ENCODE assay signal across 14 cellular contexts in genomic region chr20:62354811-62355341, GRCh38. TPM values are rescaled to one million over a fixed set of nuclear protein-coding genes. Genes with fewer than 3 reads are reported as not detected.
DNase-seq lines count a peak whose midpoint lies in the region; ATAC-seq, FAIRE-seq and TF ChIP-seq lines count a peak whose summit lies in the region.
"Had no signal": no experiment of that assay in that cellular context is flagged by ENCODE, and none has a peak within 500 bp of the region (broad histone marks: within the 10 kb centered on the region; RNA-seq: fewer than 3 reads in every experiment).

No MANE protein-coding gene starts in this region.

- WGBS in K562 (ENCODE audit: insufficient coverage, low coverage, missing lambda C conversion rate) = 83% methylated on average over 10 of the region's 16 CpGs

- peaks cover 55% of the 10 kb centered on the region for H3K79me2 ChIP-seq in GM23338 (replicated peaks; ENCODE audit: insufficient read depth)
- peaks cover 53% of the 10 kb centered on the region for H3K79me2 ChIP-seq in K562 (ENCODE audit: control insufficient read depth, insufficient read depth, low read length)

- peaks cover 18% of the 10 kb centered on the region for H3K36me3 Mint-ChIP-seq in GM23338 (ENCODE audit: low read depth)

- peak; percentile 13 for ATAC-seq in GM23338
- ATAC-seq in K562 = no peak
- no peak for ATAC-seq in HG02970 (IDR thresholded peaks at IDR 0.05; ENCODE audit: low FRiP score, unreplicated experiment)
- ATAC-seq in GM21528 (IDR thresholded peaks at IDR 0.05; ENCODE audit: low FRiP score, unreplicated experiment) = no peak

- no peak overlapping the region for H3K4me3 Mint-ChIP-seq in GM23338
- H3K4me3 Mint-ChIP-seq: brain; nephron; T-helper 2 cell treated with Interferon-gamma antibody and Interleukin-4, amounts not matched to agents 5 μg/mL and 100 μg/mL, for 36 hours had no signal

- TF ChIP-seq POLR2A in K562 (conservative IDR thresholded peaks at IDR 0.05) = no peak

- FAIRE-seq in K562 (lab: Jason Lieb, UNC) = no peak

- H3K27ac Mint-ChIP-seq in GM23338 = no peak overlapping the region
- H3K27ac Mint-ChIP-seq: T-helper 2 cell treated with Interferon-gamma antibody and Interleukin-4, amounts not matched to agents 5 μg/mL and 100 μg/mL, for 36 hours had no signal

- H3K9me2 ChIP-seq in GM23338 (ENCODE audit: insufficient read depth) = no peaks in the 10 kb centered on the region

- H3F3A ChIP-seq in GM23338 (replicated peaks; ENCODE audit: low read depth) = peaks cover 10% of the 10 kb centered on the region

- H3K4me1 ChIP-seq in GM23338 (ENCODE audit: insufficient read depth) (peaks cover 22% of the 10 kb centered on the region), K562 (replicated peaks in 1 of 2; ENCODE audit: control insufficient read depth in 2 of 2, insufficient read depth in 2 of 2, low read length in 2 of 2) (peaks cover 30 to 91% of the 10 kb centered on the region in 2 experiments), iPS-15b (ENCODE audit: control insufficient read depth, insufficient read depth, low read length) (peaks cover 10% of the 10 kb centered on the region), skeletal muscle satellite cell (ENCODE audit: control insufficient read depth, insufficient read depth, low read length) (peaks cover 64% of the 10 kb centered on the region)

- H4K20me1 ChIP-seq in GM23338 (replicated peaks; ENCODE audit: insufficient read depth) = peaks cover 12% of the 10 kb centered on the region
- H4K20me1 ChIP-seq in K562 (replicated peaks; ENCODE audit: control insufficient read depth, insufficient read depth, low read length) = 0 out of 2 replicates have a peak, but pooled peaks cover 3% of the 10 kb centered on the region

- TF ChIP-seq CTCF in GM23338 (conservative IDR thresholded peaks at IDR 0.05; ENCODE audit: low read depth in 2 of 2) = no peak
- no peak for TF ChIP-seq CTCF in K562 (IDR thresholded peaks at IDR 0.05 in 2 of 3, conservative IDR thresholded peaks at IDR 0.05 in 1 of 3; ENCODE audit: insufficient read depth in 2 of 3, low read depth in 1 of 3, low read length in 3 of 3)

- peaks cover 3% of the 10 kb centered on the region; the same call in 2 of the 3 replicates for H3K9me3 Mint-ChIP-seq in GM23338
- H3K9me3 Mint-ChIP-seq: brain; nephron; T-helper 2 cell treated with Interferon-gamma antibody and Interleukin-4, amounts not matched to agents 5 μg/mL and 100 μg/mL, for 36 hours had no signal

- POLR2A ChIA-PET in K562 (lab: Yijun Ruan, JAX) = no interaction called here

- H3K9ac ChIP-seq in K562 (ENCODE audit: insufficient read depth in 1 of 2, low read depth in 2 of 2, low read length in 2 of 2) = peak overlapping the region in 1 of 2 experiments; percentile 73; a peak in 2 of 4 replicates
- H3K9ac ChIP-seq in iPS-15b (ENCODE audit: low read depth, low read length) = peak overlapping the region; percentile 79
- peak overlapping the region; percentile 36 for H3K9ac ChIP-seq in skeletal muscle satellite cell (ENCODE audit: low read depth, low read length)

- CTCF ChIA-PET in K562 (lab: Yijun Ruan, JAX; ENCODE audit: low intra/inter-chr PET ratio) = no interaction called here

- H3K4me3 ChIP-seq in GM23338 = no peak overlapping the region
- no peak overlapping the region for H3K4me3 ChIP-seq in K562
- H3K4me3 ChIP-seq in iPS-15b (ENCODE audit: low read depth, low read length) = no peak overlapping the region
- H3K4me3 ChIP-seq in skeletal muscle satellite cell (ENCODE audit: low read length) = no peak overlapping the region

- TF ChIP-seq RAD21 in K562 (CRISPR knock-in tag; conservative IDR thresholded peaks at IDR 0.05 in 1 of 2, IDR thresholded peaks at IDR 0.05 in 1 of 2) = no peak

- peaks cover 1% of the 10 kb centered on the region for H3K9me1 ChIP-seq in K562 (ENCODE audit: control insufficient read depth, insufficient read depth, low read length)

- H3K36me3 ChIP-seq in GM23338 (ENCODE audit: insufficient read depth) (no peaks in the 10 kb centered on the region; the same call in 1 of the 2 replicates), K562 (ENCODE audit: control insufficient read depth, insufficient read depth, low read length) (peaks cover 74% of the 10 kb centered on the region; the same call in 2 of the 3 replicates), iPS-15b (ENCODE audit: control insufficient read depth, insufficient read depth, low read length) (peaks cover 50% of the 10 kb centered on the region), skeletal muscle satellite cell (ENCODE audit: insufficient read depth, low read length) (peaks cover 15% of the 10 kb centered on the region)
- H3K36me3 ChIP-seq: BE2C had no signal

- no TSS peak for BruUV-seq in K562 (replicated peaks; lab: Mats Ljungman, UMichigan)

- H2AFZ ChIP-seq in GM23338 (no peak overlapping the region), K562 (ENCODE audit: low read depth, low read length) (no peak overlapping the region)

- TF ChIP-seq EP300 in K562 (IDR thresholded peaks at IDR 0.05; ENCODE audit: low read length) = no peak

- intact Hi-C loops in K562 (cut with micrococcal nuclease) = no loop called here

- peaks cover 3% of the 10 kb centered on the region for H3K27me3 Mint-ChIP-seq in GM23338 (ENCODE audit: insufficient read depth, low read depth, poor library complexity)
- H3K27me3 Mint-ChIP-seq: brain had no signal

- H3K27me3 ChIP-seq in GM23338 (ENCODE audit: insufficient read depth) (no peaks in the 10 kb centered on the region), K562 (ENCODE audit: control insufficient read depth in 2 of 2, insufficient read depth in 2 of 2, low read length in 2 of 2) (no peaks in the 10 kb centered on the region), iPS-15b (ENCODE audit: control insufficient read depth, insufficient read depth, low read length) (no peaks in the 10 kb centered on the region), skeletal muscle satellite cell (ENCODE audit: control insufficient read depth, insufficient read depth, low read length) (no peaks in the 10 kb centered on the region)
- H3K27me3 ChIP-seq: BE2C had no signal

- H3K4me2 ChIP-seq in GM23338 = no peak overlapping the region; the same call in 1 of the 2 replicates
- H3K4me2 ChIP-seq in K562 (ENCODE audit: insufficient read depth, low read length) = no peak overlapping the region
- H3K4me2 ChIP-seq in skeletal muscle satellite cell (ENCODE audit: low read length) = peak overlapping the region; percentile 80

- DNase-seq in GM23338 (ENCODE audit: low spot score) = no peak
- no peak for DNase-seq in K562 (ENCODE audit: extremely low read depth in 1 of 4, low spot score in 3 of 4)
- DNase-seq in NCI-H526 treated with DMSO at 0.1 percent for 48 hours (lab: John Stamatoyannopoulos, UW) = no peak
- no peak for DNase-seq in NCI-H748 treated with DMSO at 0.1 percent for 48 hours (lab: John Stamatoyannopoulos, UW)
- DNase-seq: BE2C; NCI-H1048; stimulated activated CD4-positive, alpha-beta T cell treated with anti-CD3 and anti-CD28 coated beads, Interleukin-4, amount 100 ng/mL, for 24 hours had no signal

- H3K9me3 ChIP-seq in K562 (replicated peaks; ENCODE audit: control insufficient read depth, insufficient read depth, low read depth, low read length) (no peaks in the 10 kb centered on the region), iPS-15b (ENCODE audit: control insufficient read depth, insufficient read depth, low read length) (no peaks in the 10 kb centered on the region), skeletal muscle satellite cell (replicated peaks; ENCODE audit: low read length) (no peaks in the 10 kb centered on the region)
- H3K9me3 ChIP-seq: BE2C had no signal

- H3K4me1 Mint-ChIP-seq in GM23338 = peaks cover 12% of the 10 kb centered on the region

- H3K27ac ChIP-seq in GM23338 (ENCODE audit: low read depth) (peak overlapping the region; percentile 79; the same call in 1 of the 2 replicates), K562 (ENCODE audit: extremely low read depth, low read depth, low read length) (no peak overlapping the region)

- in situ Hi-C loops in K562 (cut with MboI) = no loop called here

RNA-seq across cellular contexts. Expression of gene LAMA5, which starts 12.2 kb away (rescaled TPM):
- total RNA-seq in GM23338 (2014; rRNA removed; shearing (Covaris generic)) = 215 and 298 TPM in 2 replicates
- polyA plus RNA-seq in GM23338 (2016; fragmentation: Nextera tagmentation; extraction: Ambion mirVana) (192 and 201 TPM in 2 replicates), K562 (2011; rRNA removed) (4.4 and 10.0 TPM in 2 replicates), K562 (2014; fragmentation: Illumina TruSeq; extraction: Trizol) (7.8 and 20.0 TPM in 2 replicates), K562 (2014; fragmentation: Nextera tagmentation; extraction: Ambion mirVana) (under 1 TPM; 0.31 to 0.48 TPM), K562 (2014; rRNA removed) (60.2 and 67.3 TPM in 2 replicates)
- 218 and 612 TPM in 2 replicates for total RNA-seq in K562 (2011; cell fraction: chromatin; rRNA removed; ENCODE audit: low replicate concordance)
- 256 and 378 TPM in 2 replicates for total RNA-seq in K562 (2011; cell fraction: nucleolus; rRNA removed)
- total RNA-seq in K562 (2011; cell fraction: nucleoplasm; rRNA removed) = 206 and 238 TPM in 2 replicates
- total RNA-seq in K562 (2014; rRNA removed) (26.4 and 38.3 TPM in 2 replicates), K562 (2014; rRNA removed; fragmentation: Illumina TruSeq; extraction: Trizol) (2.2 and 3.2 TPM in 2 replicates), K562 (2015; rRNA removed; fragmentation: Illumina TruSeq; extraction: Trizol) (11.3 and 11.7 TPM in 2 replicates), K562 (2021) (86.4 and 101 TPM in 2 replicates)
- polyA plus RNA-seq in K562 (2011; cell fraction: cytosol; rRNA removed) = 3.9 and 11.1 TPM in 2 replicates
- 130 and 166 TPM in 2 replicates for polyA plus RNA-seq in K562 (2011; cell fraction: nucleus; rRNA removed)
- polyA plus RNA-seq in K562 (2012) = 49.7 and 63.1 TPM in 2 replicates
- polyA minus RNA-seq in K562 (2011; rRNA and poly(A)+ RNA removed) = 1.5 and 1.9 TPM in 2 replicates
- polyA minus RNA-seq in K562 (2011; cell fraction: cytosol; rRNA and poly(A)+ RNA removed) = 11.0 and 21.3 TPM in 2 replicates
- 33.7 and 42.1 TPM in 2 replicates for polyA minus RNA-seq in K562 (2011; cell fraction: nucleus; rRNA and poly(A)+ RNA removed)
- total RNA-seq in skeletal muscle satellite cell (2012; rRNA removed) = 24.3 and 43.7 TPM in 2 replicates

RNA-seq across cellular contexts. Expression of gene RPS21, which starts 32.0 kb away (rescaled TPM):
- total RNA-seq in GM23338 (2014; rRNA removed; shearing (Covaris generic)) = 759 and 964 TPM in 2 replicates
- polyA plus RNA-seq in GM23338 (2016; fragmentation: Nextera tagmentation; extraction: Ambion mirVana) (2,298 and 2,471 TPM in 2 replicates), K562 (2011; rRNA removed) (5,647 and 7,256 TPM in 2 replicates), K562 (2014; fragmentation: Illumina TruSeq; extraction: Trizol) (1,908 and 2,386 TPM in 2 replicates), K562 (2014; fragmentation: Nextera tagmentation; extraction: Ambion mirVana) (1,000 to 10,000 TPM; 3,588 to 3,968 TPM), K562 (2014; rRNA removed) (3,958 and 4,439 TPM in 2 replicates)
- total RNA-seq in K562 (2011; cell fraction: chromatin; rRNA removed; ENCODE audit: low replicate concordance) = 256 and 439 TPM in 2 replicates
- 1,390 and 1,394 TPM in 2 replicates for total RNA-seq in K562 (2011; cell fraction: nucleolus; rRNA removed)
- 1,168 and 2,200 TPM in 2 replicates for total RNA-seq in K562 (2011; cell fraction: nucleoplasm; rRNA removed)
- total RNA-seq in K562 (2014; rRNA removed) (1,801 and 2,504 TPM in 2 replicates), K562 (2014; rRNA removed; fragmentation: Illumina TruSeq; extraction: Trizol) (1,196 and 1,380 TPM in 2 replicates), K562 (2015; rRNA removed; fragmentation: Illumina TruSeq; extraction: Trizol) (1,567 and 1,716 TPM in 2 replicates), K562 (2021) (3,091 and 3,491 TPM in 2 replicates)
- polyA plus RNA-seq in K562 (2011; cell fraction: cytosol; rRNA removed) = 8,200 and 10,658 TPM in 2 replicates
- 3,206 and 5,803 TPM in 2 replicates for polyA plus RNA-seq in K562 (2011; cell fraction: nucleus; rRNA removed)
- 4,519 and 5,994 TPM in 2 replicates for polyA plus RNA-seq in K562 (2012)
- 1,429 and 1,744 TPM in 2 replicates for polyA minus RNA-seq in K562 (2011; rRNA and poly(A)+ RNA removed)
- 755 and 891 TPM in 2 replicates for polyA minus RNA-seq in K562 (2011; cell fraction: cytosol; rRNA and poly(A)+ RNA removed)
- polyA minus RNA-seq in K562 (2011; cell fraction: nucleus; rRNA and poly(A)+ RNA removed) = 430 and 792 TPM in 2 replicates
- 598 and 965 TPM in 2 replicates for total RNA-seq in skeletal muscle satellite cell (2012; rRNA removed)

RNA-seq across cellular contexts. Expression of gene ADRM1, which starts 52.1 kb away (rescaled TPM):
- 223 and 243 TPM in 2 replicates for total RNA-seq in GM23338 (2014; rRNA removed; shearing (Covaris generic))
- polyA plus RNA-seq in GM23338 (2016; fragmentation: Nextera tagmentation; extraction: Ambion mirVana) = 206 and 224 TPM in 2 replicates
- total RNA-seq in K562 (2011; cell fraction: chromatin; rRNA removed; ENCODE audit: low replicate concordance) = 21.6 and 87.3 TPM in 2 replicates
- total RNA-seq in K562 (2011; cell fraction: nucleolus; rRNA removed) = 87.6 and 87.7 TPM in 2 replicates
- total RNA-seq in K562 (2011; cell fraction: nucleoplasm; rRNA removed) = 41.0 and 41.6 TPM in 2 replicates
- 223 and 261 TPM in 2 replicates for total RNA-seq in K562 (2014; rRNA removed)
- total RNA-seq in K562 (2014; rRNA removed; fragmentation: Illumina TruSeq; extraction: Trizol) = 22.5 and 32.1 TPM in 2 replicates
- 125 and 136 TPM in 2 replicates for total RNA-seq in K562 (2015; rRNA removed; fragmentation: Illumina TruSeq; extraction: Trizol)
- total RNA-seq in K562 (2021) = 159 and 160 TPM in 2 replicates
- 57.6 and 67.4 TPM in 2 replicates for polyA plus RNA-seq in K562 (2011; rRNA removed)
- polyA plus RNA-seq in K562 (2011; cell fraction: cytosol; rRNA removed) = 69.2 and 237 TPM in 2 replicates
- polyA plus RNA-seq in K562 (2011; cell fraction: nucleus; rRNA removed) = 65.6 and 116 TPM in 2 replicates
- 109 and 153 TPM in 2 replicates for polyA plus RNA-seq in K562 (2012)
- polyA plus RNA-seq in K562 (2014; fragmentation: Illumina TruSeq; extraction: Trizol) = 49.3 and 107 TPM in 2 replicates
- 10 to 100 TPM in 1 of 2 experiments, 1 to 10 TPM in 1; 5.0 to 21.6 TPM for polyA plus RNA-seq in K562 (2014; fragmentation: Nextera tagmentation; extraction: Ambion mirVana)
- 192 and 201 TPM in 2 replicates for polyA plus RNA-seq in K562 (2014; rRNA removed)
- 16.1 and 32.6 TPM in 2 replicates for polyA minus RNA-seq in K562 (2011; rRNA and poly(A)+ RNA removed)
- polyA minus RNA-seq in K562 (2011; cell fraction: cytosol; rRNA and poly(A)+ RNA removed) = 51.8 and 55.0 TPM in 2 replicates
- polyA minus RNA-seq in K562 (2011; cell fraction: nucleus; rRNA and poly(A)+ RNA removed) = 42.8 and 44.0 TPM in 2 replicates
- 156 and 193 TPM in 2 replicates for total RNA-seq in skeletal muscle satellite cell (2012; rRNA removed)

RNA-seq across cellular contexts. Expression of gene CABLES2, which starts 52.2 kb away (rescaled TPM):
- total RNA-seq in GM23338 (2014; rRNA removed; shearing (Covaris generic)) = 12.6 and 12.7 TPM in 2 replicates
- polyA plus RNA-seq in GM23338 (2016; fragmentation: Nextera tagmentation; extraction: Ambion mirVana) (4.3 and 5.1 TPM in 2 replicates), K562 (2011; rRNA removed) (2.2 and 2.5 TPM in 2 replicates), K562 (2014; fragmentation: Illumina TruSeq; extraction: Trizol) (2.7 and 3.2 TPM in 2 replicates), K562 (2014; fragmentation: Nextera tagmentation; extraction: Ambion mirVana) (under 1 TPM; 0.46 to 0.72 TPM), K562 (2014; rRNA removed) (2.1 and 2.2 TPM in 2 replicates)
- total RNA-seq in K562 (2011; cell fraction: chromatin; rRNA removed; ENCODE audit: low replicate concordance) = 3.6 and 7.1 TPM in 2 replicates
- 3.0 and 3.3 TPM in 2 replicates for total RNA-seq in K562 (2011; cell fraction: nucleolus; rRNA removed)
- total RNA-seq in K562 (2011; cell fraction: nucleoplasm; rRNA removed) = 2.5 and 3.0 TPM in 2 replicates
- total RNA-seq in K562 (2014; rRNA removed) (1.2 and 2.0 TPM in 2 replicates), K562 (2014; rRNA removed; fragmentation: Illumina TruSeq; extraction: Trizol) (0.93 and 1.3 TPM in 2 replicates), K562 (2015; rRNA removed; fragmentation: Illumina TruSeq; extraction: Trizol) (1.4 and 1.6 TPM in 2 replicates), K562 (2021) (3.7 and 4.2 TPM in 2 replicates)
- 2.6 and 3.8 TPM in 2 replicates for polyA plus RNA-seq in K562 (2011; cell fraction: cytosol; rRNA removed)
- 5.3 and 9.0 TPM in 2 replicates for polyA plus RNA-seq in K562 (2011; cell fraction: nucleus; rRNA removed)
- polyA plus RNA-seq in K562 (2012) = 3.9 and 7.7 TPM in 2 replicates
- polyA minus RNA-seq in K562 (2011; rRNA and poly(A)+ RNA removed) = 1.1 and 1.7 TPM in 2 replicates
- 5.1 and 5.4 TPM in 2 replicates for polyA minus RNA-seq in K562 (2011; cell fraction: cytosol; rRNA and poly(A)+ RNA removed)
- polyA minus RNA-seq in K562 (2011; cell fraction: nucleus; rRNA and poly(A)+ RNA removed) = 1.6 and 1.7 TPM in 2 replicates
- 0.87 and 1.0 TPM in 2 replicates for total RNA-seq in skeletal muscle satellite cell (2012; rRNA removed)
